Comparison of ENCODE assay signal across 1 cellular context in genomic region chr10:60806951-60807350, GRCh38.
TF ChIP-seq lines count a peak whose summit lies in the region.

No MANE protein-coding gene starts in this region.

TF ChIP-seq in IMR-90, 13 proteins besides CTCF, POLR2A, EP300 and RAD21 (continued from another document):
- TF ChIP-seq, protein P1, sequence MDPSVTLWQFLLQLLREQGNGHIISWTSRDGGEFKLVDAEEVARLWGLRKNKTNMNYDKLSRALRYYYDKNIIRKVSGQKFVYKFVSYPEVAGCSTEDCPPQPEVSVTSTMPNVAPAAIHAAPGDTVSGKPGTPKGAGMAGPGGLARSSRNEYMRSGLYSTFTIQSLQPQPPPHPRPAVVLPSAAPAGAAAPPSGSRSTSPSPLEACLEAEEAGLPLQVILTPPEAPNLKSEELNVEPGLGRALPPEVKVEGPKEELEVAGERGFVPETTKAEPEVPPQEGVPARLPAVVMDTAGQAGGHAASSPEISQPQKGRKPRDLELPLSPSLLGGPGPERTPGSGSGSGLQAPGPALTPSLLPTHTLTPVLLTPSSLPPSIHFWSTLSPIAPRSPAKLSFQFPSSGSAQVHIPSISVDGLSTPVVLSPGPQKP (IDR thresholded peaks at IDR 0.05; ENCODE audit: borderline replicate concordance, low read depth, low read length) = no peak
- TF ChIP-seq BHLHE40 (IDR thresholded peaks at IDR 0.05; ENCODE audit: low read depth, low read length) (no peak), CEBPB (IDR thresholded peaks at IDR 0.05; ENCODE audit: low read depth, low read length) (no peak), RCOR1 (IDR thresholded peaks at IDR 0.05; ENCODE audit: insufficient replicate concordance, low read length) (no peak), NFE2L2 (IDR thresholded peaks at IDR 0.05; ENCODE audit: low read depth, low read length) (no peak), MXI1 (IDR thresholded peaks at IDR 0.05; ENCODE audit: borderline replicate concordance, low read depth, low read length) (no peak), RFX5 (IDR thresholded peaks at IDR 0.05; ENCODE audit: low read depth, low read length) (no peak), MAZ (IDR thresholded peaks at IDR 0.05; ENCODE audit: borderline replicate concordance, low read depth, low read length) (no peak), MAFK (IDR thresholded peaks at IDR 0.05; ENCODE audit: low read depth, low read length) (no peak), CHD1 (IDR thresholded peaks at IDR 0.05; ENCODE audit: low read depth, low read length) (no peak)
